Comparison of ENCODE assay signal across 8 cellular contexts in the genomic region with DNA sequence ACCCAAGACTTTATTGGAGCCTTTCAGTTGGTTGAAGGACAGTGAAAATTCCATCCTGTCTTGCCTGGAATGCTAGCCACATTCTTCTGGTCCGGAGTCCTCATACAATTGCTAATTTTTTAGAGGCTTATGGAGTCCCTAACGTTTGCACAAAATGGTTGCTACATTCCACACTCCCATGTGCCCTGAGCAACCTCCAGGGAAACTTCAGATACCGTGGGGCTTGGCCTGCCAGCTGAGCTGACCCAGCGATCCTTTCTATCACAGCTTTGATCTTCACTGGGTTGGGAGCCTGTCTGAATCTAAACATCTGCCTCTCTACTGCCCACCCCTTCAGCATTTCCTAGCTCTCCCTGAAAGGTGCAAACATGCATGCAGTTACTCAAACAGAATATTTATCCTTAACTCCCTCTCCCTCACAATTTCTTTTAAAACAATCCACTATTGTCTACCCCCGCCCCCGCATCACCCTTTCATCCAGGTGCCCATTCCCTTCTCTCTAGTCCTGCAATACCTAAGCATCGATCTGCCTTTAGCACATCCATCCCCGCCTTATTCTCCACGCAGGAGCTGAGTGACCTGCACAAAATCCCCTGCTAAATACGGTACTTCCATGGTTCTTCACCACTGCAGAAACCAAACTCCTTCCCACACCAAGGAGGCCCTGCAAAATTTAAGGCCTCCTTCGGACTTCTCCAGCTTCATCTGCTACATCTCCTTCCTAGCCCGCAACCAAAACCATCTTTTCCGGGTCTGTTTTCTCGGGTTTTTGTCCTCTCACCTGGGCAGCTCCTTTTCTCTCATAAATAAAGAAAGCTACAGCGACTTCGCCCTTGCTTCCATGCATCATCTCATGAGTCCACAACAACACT. TPM values are rescaled to one million over a fixed set of nuclear protein-coding genes. Genes with fewer than 3 reads are reported as not detected.
DNase-seq lines count a peak whose midpoint lies in the region; ATAC-seq and TF ChIP-seq lines count a peak whose summit lies in the region.

No MANE protein-coding gene starts in this region.

- peak overlapping the region; percentile 94 to 98 (median 96) for H3K4me3 Mint-ChIP-seq in T-cell

- no peaks in the 10 kb centered on the region for H3K27me3 Mint-ChIP-seq in T-cell

- TF ChIP-seq CTCF in fibroblast of pulmonary artery (IDR thresholded peaks at IDR 0.05; ENCODE audit: low read length, missing control alignments) = no peak
- no peak for TF ChIP-seq CTCF in omental fat pad (IDR thresholded peaks at IDR 0.05)

- peak overlapping the region; percentile 84 to 94 for H3K27ac Mint-ChIP-seq in T-cell

- peak overlapping the region; percentile 59 for H3K9ac ChIP-seq in rectal smooth muscle tissue (ENCODE audit: low read length)

- CTCF ChIA-PET in T-cell (lab: Charles Lee) = interaction anchor here in 1 of 2 donors (0.5 kb wide), 1 partner anchor 89 kb away, joined by 5 read pairs; no protein-coding TSS in a partner anchor

- POLR2A ChIA-PET in T-cell (lab: Charles Lee) = interaction anchor here (0.6 kb wide), 2 partner anchors 447 to 645 kb away, joined by 3 to 6 read pairs; no protein-coding TSS in a partner anchor

- peak overlapping the region; percentile 58 for H3K27ac ChIP-seq in rectal smooth muscle tissue (ENCODE audit: low read depth, low read length)

- H3K4me1 ChIP-seq in rectal smooth muscle tissue (ENCODE audit: control insufficient read depth, insufficient read depth, low read length) = peaks cover 10% of the 10 kb centered on the region

- DNase-seq in NCI-H345 (lab: John Stamatoyannopoulos, UW) (peak; percentile 16), NCI-H345 treated with DMSO at 0.1 percent for 48 hours (lab: John Stamatoyannopoulos, UW; ENCODE audit: unreplicated experiment) (no peak), T-cell (peak in 1 of 34 experiments; percentile 2), fibroblast of pulmonary artery (ENCODE audit: low read depth) (peak; percentile 14), ureter (ENCODE audit: low spot score) (no peak), OCI-M2 (lab: John Stamatoyannopoulos, UW; ENCODE audit: unreplicated experiment) (no peak), omental fat pad (ENCODE audit: low spot score) (no peak)

- H3K36me3 Mint-ChIP-seq in T-cell = no peaks in the 10 kb centered on the region

- no peaks in the 10 kb centered on the region for H3K27me3 ChIP-seq in rectal smooth muscle tissue (ENCODE audit: control insufficient read depth, insufficient read depth, low read length)

- H3K4me3 ChIP-seq in fibroblast of pulmonary artery (replicated peaks; ENCODE audit: low read depth, low read length) = peak overlapping the region; percentile 97
- peak overlapping the region; percentile 91 for H3K4me3 ChIP-seq in rectal smooth muscle tissue (ENCODE audit: low read length)

- H3K36me3 ChIP-seq in rectal smooth muscle tissue (ENCODE audit: control insufficient read depth, insufficient read depth, low read length) = no peaks in the 10 kb centered on the region

- no peak for ATAC-seq in T-cell (replicated peaks in 1 of 4)
- no peak for ATAC-seq in omental fat pad (ENCODE audit: low FRiP score)

- H3K9me3 Mint-ChIP-seq in T-cell = no peaks in the 10 kb centered on the region

- peaks cover 55 to 62% (median 57%) of the 10 kb centered on the region in 3 donors for H3K4me1 Mint-ChIP-seq in T-cell

RNA-seq across cellular contexts. Expression of a gene that starts 0.8 kb away (rescaled TPM):
- 1 to 10 TPM; 5.4 to 8.1 (median 7.5) TPM for total RNA-seq in T-cell
- 16.9 TPM for total RNA-seq in ureter
- total RNA-seq in omental fat pad = 10 to 100 TPM in 3 of 4 donors, 1 to 10 TPM in 1; 9.6 to 13.9 (median 10.9) TPM

Comparison
In these comparisons a context has a peak if more than half of its experiments do, and no peak if none do; other contexts are left out.
1. DNase-seq: peak in NCI-H345 (single experiment) and fibroblast of pulmonary artery (single experiment); none in NCI-H345 treated with DMSO at 0.1 percent for 48 hours (single experiment), ureter (single experiment), OCI-M2 (single experiment) and omental fat pad (single experiment).